2 cellular contexts compared by ENCODE assay signal in the genomic region with DNA sequence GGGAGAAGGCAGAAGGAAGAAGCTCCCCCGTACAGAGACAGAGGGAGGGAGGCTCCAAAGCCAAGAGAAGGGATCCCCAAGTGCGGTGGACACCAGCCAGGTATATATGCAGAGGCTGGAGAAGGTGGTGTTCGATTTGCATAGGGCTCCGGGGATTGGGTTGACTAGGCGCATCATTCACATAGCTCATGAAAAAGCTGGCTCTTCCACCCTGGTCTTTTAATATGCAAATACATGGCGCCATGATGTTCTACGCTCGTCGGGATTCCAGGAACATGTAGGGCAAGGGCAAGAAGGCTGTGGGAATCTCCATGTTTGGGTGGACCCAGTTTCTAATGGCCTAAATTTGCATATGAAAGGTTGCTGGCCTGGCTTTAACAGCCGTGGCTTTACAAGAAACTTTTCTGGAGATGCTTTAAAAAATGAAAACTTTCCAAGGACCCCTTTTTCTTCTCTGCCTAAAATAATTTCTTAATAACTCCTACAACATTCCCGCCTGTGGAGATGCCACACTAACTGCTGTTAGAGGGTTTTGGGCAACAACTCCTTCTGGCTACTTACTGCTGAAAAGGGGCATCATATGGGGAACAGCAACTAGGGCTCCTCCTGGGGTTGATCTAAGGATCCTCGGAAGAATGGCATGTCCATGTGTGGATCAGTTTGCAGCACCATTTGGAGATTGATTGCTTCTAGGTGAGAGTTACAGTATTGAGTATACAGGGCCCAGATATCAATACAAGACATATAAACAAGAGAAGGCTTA.
TF ChIP-seq lines count a peak whose summit lies in the region.

No MANE protein-coding gene starts in this region.

TF ChIP-seq in H1, 55 proteins besides CTCF, POLR2A, EP300 and RAD21 (continues in another document):
- TF ChIP-seq CREB1 (IDR thresholded peaks at IDR 0.05) (peak; percentile 69), SP2 (IDR thresholded peaks at IDR 0.05; ENCODE audit: low read length) (no peak), POU5F1 (IDR thresholded peaks at IDR 0.05; ENCODE audit: low read depth, low read length) (peak; percentile 82), HDAC2 (IDR thresholded peaks at IDR 0.05; ENCODE audit: borderline replicate concordance in 1 of 2, low read depth in 2 of 2, low read length in 2 of 2) (0 out of 4 replicates have a peak, but pooled peaks of 1 of the 2 experiments have one; percentile 81), SUZ12 (IDR thresholded peaks at IDR 0.05; ENCODE audit: low read length) (no peak), RFX5 (IDR thresholded peaks at IDR 0.05; ENCODE audit: borderline replicate concordance, low read depth, low read length) (no peak), KDM5A (IDR thresholded peaks at IDR 0.05; ENCODE audit: low read length) (no peak), POLR2AphosphoS5 (IDR thresholded peaks at IDR 0.05; ENCODE audit: low read depth, low read length) (peak; percentile 80; the same call in 1 of the 2 replicates), GTF2F1 (IDR thresholded peaks at IDR 0.05; ENCODE audit: borderline replicate concordance, low read depth, low read length) (no peak), SIN3A (conservative IDR thresholded peaks at IDR 0.05 in 1 of 2, IDR thresholded peaks at IDR 0.05 in 1 of 2; ENCODE audit: low read depth in 1 of 2, low read length in 2 of 2) (no peak), TEAD4 (IDR thresholded peaks at IDR 0.05; ENCODE audit: low read depth, low read length) (peak; percentile 84), SAP30 (IDR thresholded peaks at IDR 0.05; ENCODE audit: insufficient read depth, insufficient replicate concordance, low read length) (no peak), KDM4A (IDR thresholded peaks at IDR 0.05; ENCODE audit: low read depth, low read length, severe bottlenecking) (no peak), RXRA (IDR thresholded peaks at IDR 0.05; ENCODE audit: insufficient read depth, low read depth, low read length) (no peak), SRF (IDR thresholded peaks at IDR 0.05; ENCODE audit: low read depth, low read length) (peak; percentile 80), CTBP2 (IDR thresholded peaks at IDR 0.05; ENCODE audit: borderline replicate concordance, insufficient read depth, insufficient read length, low read length) (no peak), MAFK (IDR thresholded peaks at IDR 0.05; ENCODE audit: low read depth, low read length) (no peak), SP1 (IDR thresholded peaks at IDR 0.05; ENCODE audit: low read depth, low read length) (peak; percentile 79), TBP (IDR thresholded peaks at IDR 0.05; ENCODE audit: low read depth, low read length) (peak; percentile 86), CHD2 (IDR thresholded peaks at IDR 0.05; ENCODE audit: low read length) (no peak), TCF12 (IDR thresholded peaks at IDR 0.05; ENCODE audit: low read depth, low read length) (0 out of 2 replicates have a peak, but pooled peaks have one; percentile 5), HDAC6 (IDR thresholded peaks at IDR 0.05; ENCODE audit: low read depth, low read length) (no peak), SIRT6 (IDR thresholded peaks at IDR 0.05; ENCODE audit: low read length) (no peak), KDM1A (IDR thresholded peaks at IDR 0.05; ENCODE audit: borderline replicate concordance, low read length) (no peak), BCL11A (IDR thresholded peaks at IDR 0.05; ENCODE audit: low read depth in 2 of 2, low read length in 2 of 2) (no peak), ASH2L (IDR thresholded peaks at IDR 0.05; ENCODE audit: low read length) (peak; percentile 83), NRF1 (IDR thresholded peaks at IDR 0.05; ENCODE audit: low read depth, low read length) (no peak), CBX5 (IDR thresholded peaks at IDR 0.05; ENCODE audit: low read depth, low read length) (no peak), YY1 (IDR thresholded peaks at IDR 0.05; ENCODE audit: low read depth, low read length) (peak; percentile 96), RBBP5 (IDR thresholded peaks at IDR 0.05; ENCODE audit: borderline replicate concordance, low read depth, low read length) (peak; percentile 54; the same call in 1 of the 2 replicates), ZNF274 (IDR thresholded peaks at IDR 0.05; ENCODE audit: borderline replicate concordance, extremely low read depth, low read length) (no peak), NANOG (IDR thresholded peaks at IDR 0.05; ENCODE audit: insufficient read depth, low read depth, low read length, poor library complexity, severe bottlenecking) (peak; percentile 65), CEBPB (IDR thresholded peaks at IDR 0.05; ENCODE audit: low read depth, low read length) (no peak)
- TF ChIP-seq, protein P1, sequence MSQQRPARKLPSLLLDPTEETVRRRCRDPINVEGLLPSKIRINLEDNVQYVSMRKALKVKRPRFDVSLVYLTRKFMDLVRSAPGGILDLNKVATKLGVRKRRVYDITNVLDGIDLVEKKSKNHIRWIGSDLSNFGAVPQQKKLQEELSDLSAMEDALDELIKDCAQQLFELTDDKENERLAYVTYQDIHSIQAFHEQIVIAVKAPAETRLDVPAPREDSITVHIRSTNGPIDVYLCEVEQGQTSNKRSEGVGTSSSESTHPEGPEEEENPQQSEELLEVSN (IDR thresholded peaks at IDR 0.05) = no peak
- TF ChIP-seq, protein P2, sequence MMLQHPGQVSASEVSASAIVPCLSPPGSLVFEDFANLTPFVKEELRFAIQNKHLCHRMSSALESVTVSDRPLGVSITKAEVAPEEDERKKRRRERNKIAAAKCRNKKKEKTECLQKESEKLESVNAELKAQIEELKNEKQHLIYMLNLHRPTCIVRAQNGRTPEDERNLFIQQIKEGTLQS (IDR thresholded peaks at IDR 0.05; ENCODE audit: insufficient read depth, low read depth, low read length) = no peak
- TF ChIP-seq, protein P3, sequence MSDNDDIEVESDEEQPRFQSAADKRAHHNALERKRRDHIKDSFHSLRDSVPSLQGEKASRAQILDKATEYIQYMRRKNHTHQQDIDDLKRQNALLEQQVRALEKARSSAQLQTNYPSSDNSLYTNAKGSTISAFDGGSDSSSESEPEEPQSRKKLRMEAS (IDR thresholded peaks at IDR 0.05) = no peak
- TF ChIP-seq, protein P4, sequence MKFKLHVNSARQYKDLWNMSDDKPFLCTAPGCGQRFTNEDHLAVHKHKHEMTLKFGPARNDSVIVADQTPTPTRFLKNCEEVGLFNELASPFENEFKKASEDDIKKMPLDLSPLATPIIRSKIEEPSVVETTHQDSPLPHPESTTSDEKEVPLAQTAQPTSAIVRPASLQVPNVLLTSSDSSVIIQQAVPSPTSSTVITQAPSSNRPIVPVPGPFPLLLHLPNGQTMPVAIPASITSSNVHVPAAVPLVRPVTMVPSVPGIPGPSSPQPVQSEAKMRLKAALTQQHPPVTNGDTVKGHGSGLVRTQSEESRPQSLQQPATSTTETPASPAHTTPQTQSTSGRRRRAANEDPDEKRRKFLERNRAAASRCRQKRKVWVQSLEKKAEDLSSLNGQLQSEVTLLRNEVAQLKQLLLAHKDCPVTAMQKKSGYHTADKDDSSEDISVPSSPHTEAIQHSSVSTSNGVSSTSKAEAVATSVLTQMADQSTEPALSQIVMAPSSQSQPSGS (IDR thresholded peaks at IDR 0.05; ENCODE audit: low read length) = peak; percentile 77; the same call in 1 of the 2 replicates
- TF ChIP-seq, protein P5, sequence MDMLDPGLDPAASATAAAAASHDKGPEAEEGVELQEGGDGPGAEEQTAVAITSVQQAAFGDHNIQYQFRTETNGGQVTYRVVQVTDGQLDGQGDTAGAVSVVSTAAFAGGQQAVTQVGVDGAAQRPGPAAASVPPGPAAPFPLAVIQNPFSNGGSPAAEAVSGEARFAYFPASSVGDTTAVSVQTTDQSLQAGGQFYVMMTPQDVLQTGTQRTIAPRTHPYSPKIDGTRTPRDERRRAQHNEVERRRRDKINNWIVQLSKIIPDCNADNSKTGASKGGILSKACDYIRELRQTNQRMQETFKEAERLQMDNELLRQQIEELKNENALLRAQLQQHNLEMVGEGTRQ (IDR thresholded peaks at IDR 0.05; ENCODE audit: low read length) = no peak

TF ChIP-seq in HepG2, 621 proteins besides CTCF, POLR2A, EP300 and RAD21:
- TF ChIP-seq ZSCAN29 (CRISPR knock-in tag; conservative IDR thresholded peaks at IDR 0.05) (no peak), ZNF713 (CRISPR knock-in tag; IDR thresholded peaks at IDR 0.05) (no peak), SPEN (CRISPR knock-in tag; IDR thresholded peaks at IDR 0.05; ENCODE audit: low read depth) (no peak), TBX3 (IDR thresholded peaks at IDR 0.05; ENCODE audit: borderline replicate concordance) (no peak), ZNF550 (CRISPR knock-in tag; IDR thresholded peaks at IDR 0.05; ENCODE audit: borderline replicate concordance) (no peak), ZFP82 (CRISPR knock-in tag; IDR thresholded peaks at IDR 0.05; ENCODE audit: borderline replicate concordance) (no peak), HMG20B (CRISPR knock-in tag; conservative IDR thresholded peaks at IDR 0.05) (no peak), ZNF724P (CRISPR knock-in tag; IDR thresholded peaks at IDR 0.05; ENCODE audit: borderline replicate concordance) (no peak), SAFB2 (CRISPR knock-in tag; IDR thresholded peaks at IDR 0.05; ENCODE audit: borderline replicate concordance, low read depth) (no peak), HNF4G (IDR thresholded peaks at IDR 0.05; ENCODE audit: borderline replicate concordance, low read depth, low read length) (no peak), HNF4G (CRISPR knock-in tag; IDR thresholded peaks at IDR 0.05; ENCODE audit: borderline replicate concordance, low read depth) (no peak), ZNF619 (CRISPR knock-in tag; IDR thresholded peaks at IDR 0.05) (no peak), ZNF235 (CRISPR knock-in tag; IDR thresholded peaks at IDR 0.05; ENCODE audit: borderline replicate concordance) (no peak), NONO (IDR thresholded peaks at IDR 0.05) (no peak), NONO (CRISPR knock-in tag; conservative IDR thresholded peaks at IDR 0.05) (no peak), MEIS1 (CRISPR knock-in tag; IDR thresholded peaks at IDR 0.05; ENCODE audit: borderline replicate concordance) (no peak), ARNTL (CRISPR knock-in tag; IDR thresholded peaks at IDR 0.05) (no peak), NFIB (CRISPR knock-in tag; IDR thresholded peaks at IDR 0.05; ENCODE audit: borderline replicate concordance) (no peak)
- TF ChIP-seq, protein P6, sequence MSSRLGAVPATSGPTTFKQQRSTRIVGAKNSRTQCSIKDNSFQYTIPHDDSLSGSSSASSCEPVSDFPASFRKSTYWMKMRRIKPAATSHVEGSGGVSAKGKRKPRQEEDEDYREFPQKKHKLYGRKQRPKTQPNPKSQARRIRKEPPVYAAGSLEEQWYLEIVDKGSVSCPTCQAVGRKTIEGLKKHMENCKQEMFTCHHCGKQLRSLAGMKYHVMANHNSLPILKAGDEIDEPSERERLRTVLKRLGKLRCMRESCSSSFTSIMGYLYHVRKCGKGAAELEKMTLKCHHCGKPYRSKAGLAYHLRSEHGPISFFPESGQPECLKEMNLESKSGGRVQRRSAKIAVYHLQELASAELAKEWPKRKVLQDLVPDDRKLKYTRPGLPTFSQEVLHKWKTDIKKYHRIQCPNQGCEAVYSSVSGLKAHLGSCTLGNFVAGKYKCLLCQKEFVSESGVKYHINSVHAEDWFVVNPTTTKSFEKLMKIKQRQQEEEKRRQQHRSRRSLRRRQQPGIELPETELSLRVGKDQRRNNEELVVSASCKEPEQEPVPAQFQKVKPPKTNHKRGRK (CRISPR knock-in tag; IDR thresholded peaks at IDR 0.05) = no peak
- TF ChIP-seq, protein P7, sequence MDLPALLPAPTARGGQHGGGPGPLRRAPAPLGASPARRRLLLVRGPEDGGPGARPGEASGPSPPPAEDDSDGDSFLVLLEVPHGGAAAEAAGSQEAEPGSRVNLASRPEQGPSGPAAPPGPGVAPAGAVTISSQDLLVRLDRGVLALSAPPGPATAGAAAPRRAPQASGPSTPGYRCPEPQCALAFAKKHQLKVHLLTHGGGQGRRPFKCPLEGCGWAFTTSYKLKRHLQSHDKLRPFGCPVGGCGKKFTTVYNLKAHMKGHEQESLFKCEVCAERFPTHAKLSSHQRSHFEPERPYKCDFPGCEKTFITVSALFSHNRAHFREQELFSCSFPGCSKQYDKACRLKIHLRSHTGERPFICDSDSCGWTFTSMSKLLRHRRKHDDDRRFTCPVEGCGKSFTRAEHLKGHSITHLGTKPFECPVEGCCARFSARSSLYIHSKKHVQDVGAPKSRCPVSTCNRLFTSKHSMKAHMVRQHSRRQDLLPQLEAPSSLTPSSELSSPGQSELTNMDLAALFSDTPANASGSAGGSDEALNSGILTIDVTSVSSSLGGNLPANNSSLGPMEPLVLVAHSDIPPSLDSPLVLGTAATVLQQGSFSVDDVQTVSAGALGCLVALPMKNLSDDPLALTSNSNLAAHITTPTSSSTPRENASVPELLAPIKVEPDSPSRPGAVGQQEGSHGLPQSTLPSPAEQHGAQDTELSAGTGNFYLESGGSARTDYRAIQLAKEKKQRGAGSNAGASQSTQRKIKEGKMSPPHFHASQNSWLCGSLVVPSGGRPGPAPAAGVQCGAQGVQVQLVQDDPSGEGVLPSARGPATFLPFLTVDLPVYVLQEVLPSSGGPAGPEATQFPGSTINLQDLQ (CRISPR knock-in tag; IDR thresholded peaks at IDR 0.05) = no peak
